In genomic region chr15:42020713-42021273, GRCh38 we compare ENCODE assay signal across 19 cellular contexts. TPM values are rescaled to one million over a fixed set of nuclear protein-coding genes. Genes with fewer than 3 reads are reported as not detected.
DNase-seq lines count a peak whose midpoint lies in the region; ATAC-seq and TF ChIP-seq lines count a peak whose summit lies in the region.
"Had no signal": no experiment of that assay in that cellular context is flagged by ENCODE, and none has a peak within 500 bp of the region (broad histone marks: within the 10 kb centered on the region; RNA-seq: fewer than 3 reads in every experiment).

A gene with protein sequence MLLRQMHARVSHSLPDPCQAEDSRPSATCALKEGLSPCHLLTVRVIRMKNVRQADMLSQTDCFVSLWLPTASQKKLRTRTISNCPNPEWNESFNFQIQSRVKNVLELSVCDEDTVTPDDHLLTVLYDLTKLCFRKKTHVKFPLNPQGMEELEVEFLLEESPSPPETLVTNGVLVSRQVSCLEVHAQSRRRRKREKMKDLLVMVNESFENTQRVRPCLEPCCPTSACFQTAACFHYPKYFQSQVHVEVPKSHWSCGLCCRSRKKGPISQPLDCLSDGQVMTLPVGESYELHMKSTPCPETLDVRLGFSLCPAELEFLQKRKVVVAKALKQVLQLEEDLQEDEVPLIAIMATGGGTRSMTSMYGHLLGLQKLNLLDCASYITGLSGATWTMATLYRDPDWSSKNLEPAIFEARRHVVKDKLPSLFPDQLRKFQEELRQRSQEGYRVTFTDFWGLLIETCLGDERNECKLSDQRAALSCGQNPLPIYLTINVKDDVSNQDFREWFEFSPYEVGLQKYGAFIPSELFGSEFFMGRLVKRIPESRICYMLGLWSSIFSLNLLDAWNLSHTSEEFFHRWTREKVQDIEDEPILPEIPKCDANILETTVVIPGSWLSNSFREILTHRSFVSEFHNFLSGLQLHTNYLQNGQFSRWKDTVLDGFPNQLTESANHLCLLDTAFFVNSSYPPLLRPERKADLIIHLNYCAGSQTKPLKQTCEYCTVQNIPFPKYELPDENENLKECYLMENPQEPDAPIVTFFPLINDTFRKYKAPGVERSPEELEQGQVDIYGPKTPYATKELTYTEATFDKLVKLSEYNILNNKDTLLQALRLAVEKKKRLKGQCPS (minus strand): TSS chr15:42021042. CDS start chr15:42021030, 12 bp downstream.

- no peak within 1 kb of the TSS for H3K18ac ChIP-seq in H9 (ENCODE audit: insufficient read length, low read depth, low read length)

- no peaks in the 10 kb centered on the region for H3K79me1 ChIP-seq in H9 (ENCODE audit: insufficient read depth, low read depth, low read length, poor library complexity, severe bottlenecking)

- no peaks in the 10 kb centered on the region for H4K20me1 ChIP-seq in mammary epithelial cell (ENCODE audit: insufficient read depth, low read length)
- H4K20me1 ChIP-seq in H9 (ENCODE audit: control insufficient read depth, insufficient read depth, insufficient read length) = no peaks in the 10 kb centered on the region

- H3K9ac ChIP-seq in mammary epithelial cell (ENCODE audit: insufficient read depth, low read length) (no peak within 1 kb of the TSS), H9 (ENCODE audit: extremely low read depth, insufficient read length, low read length) (no peak within 1 kb of the TSS)

- H3K4me1 Mint-ChIP-seq in H9 = no peaks in the 10 kb centered on the region

- no TSS peak for BruUV-seq in mammary epithelial cell (replicated peaks; lab: Mats Ljungman, UMichigan)

- peaks cover 45 to 48% of the 10 kb centered on the region in 2 experiments for H3K9me3 Mint-ChIP-seq in H9

- H2BK12ac ChIP-seq in H9 (ENCODE audit: insufficient read length, low read depth, low read length) = no peak within 1 kb of the TSS

- no peaks in the 10 kb centered on the region for H3K23me2 ChIP-seq in H9 (ENCODE audit: insufficient read length, low read depth, low read length, poor library complexity, severe bottlenecking)

- H3K27ac ChIP-seq in mammary epithelial cell (ENCODE audit: insufficient read depth, low read depth, low read length) (no peak within 1 kb of the TSS), suprapubic skin (peak within 1 kb of the TSS; percentile 82), H9 (ENCODE audit: insufficient read length, low read depth, low read length) (no peak within 1 kb of the TSS)
- H3K27ac ChIP-seq: HL-60, PC-9, SK-N-MC had no signal

- dilution Hi-C loops in mammary epithelial cell (cut with HindIII; ENCODE audit: low sequenced_read_pairs) = no loop called here

- TF ChIP-seq POLR2A in lower leg skin (IDR thresholded peaks at IDR 0.05) = no peak
- no peak for TF ChIP-seq POLR2A in suprapubic skin (IDR thresholded peaks at IDR 0.05)

- no peak within 1 kb of the TSS for H3K23ac ChIP-seq in H9 (ENCODE audit: insufficient read length, low read depth, low read length)

- in situ Hi-C loops in mammary epithelial cell (cut with MboI; ENCODE audit: low sequenced_read_pairs in 2 of 2) = no loop called here

- intact Hi-C loops in mammary epithelial cell (cut with micrococcal nuclease) = no loop called here
- intact Hi-C loops in lower leg skin (cut with DNase I; ENCODE audit: low total_unique reads) = no loop called here

- no peak within 1 kb of the TSS; the same call in 1 of the 2 replicates for H3K14ac ChIP-seq in H9 (ENCODE audit: insufficient read depth, low read length)

- TF ChIP-seq CTCF in mammary epithelial cell (conservative IDR thresholded peaks at IDR 0.05 in 1 of 2, IDR thresholded peaks at IDR 0.05 in 1 of 2; ENCODE audit: extremely low read depth in 1 of 2, insufficient read depth in 1 of 2, low read depth in 1 of 2, low read length in 2 of 2) = no peak
- TF ChIP-seq CTCF in lower leg skin (IDR thresholded peaks at IDR 0.05) = no peak
- TF ChIP-seq CTCF in suprapubic skin (IDR thresholded peaks at IDR 0.05) = no peak
- no peak for TF ChIP-seq CTCF in H9 (conservative IDR thresholded peaks at IDR 0.05)

- H3K79me2 ChIP-seq in mammary epithelial cell (ENCODE audit: insufficient read depth, low read length) (no peaks in the 10 kb centered on the region), H9 (ENCODE audit: insufficient read depth, low read length) (no peaks in the 10 kb centered on the region)

- H3K4me3 ChIP-seq in MG63 (no peak within 1 kb of the TSS), mammary epithelial cell (replicated peaks in 1 of 3; ENCODE audit: insufficient read depth in 1 of 3, low read depth in 2 of 3, low read length in 3 of 3) (no peak within 1 kb of the TSS), lower leg skin (ENCODE audit: low read depth, poor library complexity, severe bottlenecking) (no peak within 1 kb of the TSS), suprapubic skin (peak within 1 kb of the TSS; percentile 21)
- H3K4me3 ChIP-seq: HAP-1, PC-9, SK-N-MC had no signal

- H2BK5ac ChIP-seq in H9 (ENCODE audit: insufficient read length, low read length) = no peak within 1 kb of the TSS

- H3T11ph ChIP-seq in H9 (ENCODE audit: low read length) = no peak within 1 kb of the TSS

- WGBS in mammary epithelial cell (ENCODE audit: low coverage, missing lambda C conversion rate) = 67% methylated on average over 5 of the region's 5 CpGs
- WGBS in lower leg skin, 2 donors = 40 to 51% methylated on average over 5 of the region's 5 CpGs
- 80% methylated on average over 5 of the region's 5 CpGs for WGBS in suprapubic skin
- no CpG with 5 or more reads among the region's 5 CpGs for WGBS in H9 (ENCODE audit: extremely low coverage, insufficient read length, low lambda C conversion rate)

- H3K27ac Mint-ChIP-seq in H9 = no peak within 1 kb of the TSS; a peak in 1 of 7 replicates

- peaks cover 15 to 26% (median 16%) of the 10 kb centered on the region in 3 experiments for H3K36me3 Mint-ChIP-seq in H9 (ENCODE audit: insufficient read depth in 1 of 3, low read depth in 3 of 3)

- CTCF ChIA-PET in mammary epithelial cell (lab: Charles Lee; ENCODE audit: low non-redundant PET) = no interaction called here

- no peak within 1 kb of the TSS for H2BK20ac ChIP-seq in H9 (ENCODE audit: low read depth, low read length, poor library complexity, severe bottlenecking)

- no peaks in the 10 kb centered on the region for H3K9me3 ChIP-seq in MG63
- H3K9me3 ChIP-seq in mammary epithelial cell (replicated peaks; ENCODE audit: insufficient read depth, low read length) = no peaks in the 10 kb centered on the region
- H3K9me3 ChIP-seq in suprapubic skin = no peaks in the 10 kb centered on the region
- peaks cover 26% of the 10 kb centered on the region for H3K9me3 ChIP-seq in H9 (ENCODE audit: control insufficient read depth, low read depth, low read length)

- H3K27me3 Mint-ChIP-seq in H9 (ENCODE audit: low read depth) = peaks cover 13% of the 10 kb centered on the region

- no peak within 1 kb of the TSS for H2AFZ ChIP-seq in mammary epithelial cell (ENCODE audit: low read depth, low read length)
- no peak within 1 kb of the TSS for H2AFZ ChIP-seq in H9 (ENCODE audit: low read length)
- H2AFZ ChIP-seq: PC-9 had no signal

- H3K4ac ChIP-seq in H9 (ENCODE audit: low read depth, low read length) = no peak within 1 kb of the TSS

- H3K4me2 ChIP-seq in mammary epithelial cell (ENCODE audit: insufficient read depth, low read depth, low read length) (no peak within 1 kb of the TSS), H9 (ENCODE audit: insufficient read depth, insufficient read length, low read length) (no peak within 1 kb of the TSS)
- H3K4me2 ChIP-seq: PC-9 had no signal

- H3K36me3 ChIP-seq in MG63 (no peaks in the 10 kb centered on the region), mammary epithelial cell (ENCODE audit: insufficient read depth, low read length) (no peaks in the 10 kb centered on the region), suprapubic skin (no peaks in the 10 kb centered on the region)
- H3K36me3 ChIP-seq: HAP-1 had no signal

- H3K56ac ChIP-seq in H9 (ENCODE audit: insufficient read length, low read depth, low read length) = no peak within 1 kb of the TSS

- ATAC-seq in HG02798 (IDR thresholded peaks at IDR 0.05; ENCODE audit: poor library complexity, unreplicated experiment) = no peak

- H2BK15ac ChIP-seq in H9 (ENCODE audit: low read depth, low read length) = no peak within 1 kb of the TSS

- no peak within 1 kb of the TSS for H4K8ac ChIP-seq in H9 (replicated peaks; ENCODE audit: insufficient read length, low read depth, low read length)

- no peak within 1 kb of the TSS for H4K5ac ChIP-seq in H9 (ENCODE audit: insufficient read length, low read depth, low read length)

- H3K4me1 ChIP-seq in mammary epithelial cell (ENCODE audit: insufficient read depth, low read length) = peaks cover 3% of the 10 kb centered on the region
- peaks cover 33% of the 10 kb centered on the region for H3K4me1 ChIP-seq in suprapubic skin
- H3K4me1 ChIP-seq in H9 (ENCODE audit: insufficient read depth, low read length) = no peaks in the 10 kb centered on the region
- H3K4me1 ChIP-seq: HAP-1 had no signal

- H2BK120ac ChIP-seq in H9 (ENCODE audit: low read depth, low read length, poor library complexity, severe bottlenecking) = no peak within 1 kb of the TSS

- TF ChIP-seq EP300 in suprapubic skin (IDR thresholded peaks at IDR 0.05) = no peak

- DNase-seq in MG63 (peak; percentile 54), mammary epithelial cell (peak; percentile 47), lower leg skin (ENCODE audit: low spot score in 2 of 2) (peak in 1 of 2 donors; percentile 39), suprapubic skin (ENCODE audit: low spot score in 2 of 2) (peak in 1 of 2 donors; percentile 57), NCI-H1694 treated with DMSO at 0.1 percent for 48 hours (lab: John Stamatoyannopoulos, UW) (no peak), H9 (no peak)
- DNase-seq: ACHN, COR-L47, NCI-H1930, NCI-H2171, NCI-H774, PC-9, Right ventricle myocardium superior had no signal

- no peak within 1 kb of the TSS for H3K4me3 Mint-ChIP-seq in H9

- no peak within 1 kb of the TSS for H2AK5ac ChIP-seq in H9 (ENCODE audit: insufficient read length, low read length)

- H3K27me3 ChIP-seq in MG63 (no peaks in the 10 kb centered on the region), mammary epithelial cell (ENCODE audit: insufficient read depth, low read length) (no peaks in the 10 kb centered on the region), suprapubic skin (no peaks in the 10 kb centered on the region), H9 (ENCODE audit: insufficient read depth, low read length) (no peaks in the 10 kb centered on the region)

- no peak within 1 kb of the TSS for H4K91ac ChIP-seq in H9 (ENCODE audit: insufficient read length, low read depth, low read length)

RNA-seq across cellular contexts. Expression of the gene that starts here (rescaled TPM):
- total RNA-seq in MG63 (2014; rRNA removed; shearing (Covaris generic); ENCODE audit: low replicate concordance) = not detected in 2 replicates
- total RNA-seq in mammary epithelial cell (under 1 TPM in 1 of 2 donors, not detected in 1; 0.45 TPM), lower leg skin (10 to 100 TPM; 49.8 to 67.2 (median 51.5) TPM), suprapubic skin (100 to 1,000 TPM in 1 of 4 donors, 10 to 100 TPM in 3; 47.9 to 129 (median 60.9) TPM), H9 (2021) (not detected in 2 replicates)
- 0.07 TPM for polyA plus RNA-seq in mammary epithelial cell
- polyA minus RNA-seq in mammary epithelial cell = not detected
- total RNA-seq: LHCN-M2, NCI-H460, PC-9, Right ventricle myocardium superior had no signal

Comparison
In these comparisons a context has a peak if more than half of its experiments do, and no peak if none do; other contexts are left out.
1. RNA of the gene that starts here (total RNA-seq): 47.9 to 129 TPM in suprapubic skin and 49.8 to 67.2 TPM in lower leg skin; 0.45 TPM in mammary epithelial cell, not detected in MG63 and not detected in H9; every median in the first group is over 10 times any median in the second.
2. Peak in DNase-seq in MG63; RNA of the gene not detected or under 1 TPM.
3. Peak in DNase-seq in mammary epithelial cell; RNA of the gene not detected or under 1 TPM.